ENCODE assay signal across 1 cellular context in the genomic region with DNA sequence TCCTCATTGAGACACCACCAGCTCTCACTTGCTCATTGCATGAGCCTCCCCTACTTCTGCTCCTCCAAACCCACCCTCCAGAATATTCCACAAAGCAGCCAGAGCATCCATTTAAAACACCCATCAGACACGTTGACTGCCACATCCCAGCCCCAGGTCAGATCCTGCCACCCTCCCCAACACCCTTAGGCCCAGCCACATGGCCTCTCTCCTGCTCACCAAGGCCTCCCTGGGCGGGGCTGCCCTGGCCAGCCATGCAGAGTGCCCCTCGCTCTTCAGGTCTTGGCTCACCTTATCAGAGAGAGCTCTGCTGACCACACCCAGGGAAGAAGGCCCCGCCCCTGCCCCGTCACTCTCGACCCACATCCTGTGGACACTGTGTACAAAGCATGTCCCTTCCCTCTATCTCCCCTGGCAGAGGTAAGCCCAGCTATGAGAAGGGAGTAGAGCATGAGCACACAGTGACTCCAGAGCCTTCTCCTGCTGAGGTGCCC.
TF ChIP-seq lines count a peak whose summit lies in the region.

No MANE protein-coding gene starts in this region.

TF ChIP-seq in HepG2, 621 proteins besides CTCF, POLR2A, EP300 and RAD21 (continued from another document):
- TF ChIP-seq ZBTB49 (CRISPR knock-in tag; IDR thresholded peaks at IDR 0.05; ENCODE audit: borderline replicate concordance) (no peak), ZNF724P (CRISPR knock-in tag; IDR thresholded peaks at IDR 0.05; ENCODE audit: borderline replicate concordance) (no peak), TBX2 (CRISPR knock-in tag; IDR thresholded peaks at IDR 0.05; ENCODE audit: borderline replicate concordance) (no peak)
